ENCODE assay signal across 16 cellular contexts in the genomic region with DNA sequence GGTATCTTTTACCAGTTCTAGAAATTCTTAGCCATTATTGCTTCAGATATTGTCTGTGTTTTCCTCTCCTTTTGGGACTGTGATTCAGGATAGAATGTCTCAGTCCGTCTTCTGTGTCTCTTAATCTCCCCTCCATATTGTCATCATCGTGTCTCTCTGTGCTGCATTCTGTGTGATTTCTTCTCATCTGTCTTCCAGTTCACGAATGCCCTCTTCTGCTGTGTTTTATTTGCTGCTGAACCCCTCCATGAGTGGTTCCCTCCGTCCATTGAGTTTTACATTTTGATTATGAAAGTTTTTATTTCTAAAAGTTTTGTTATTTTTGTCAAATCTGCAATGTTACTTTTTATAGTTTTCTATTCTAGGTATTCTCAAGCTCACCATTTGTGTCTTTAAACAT. TPM values are rescaled to one million over a fixed set of nuclear protein-coding genes. Genes with fewer than 3 reads are reported as not detected.
DNase-seq lines count a peak whose midpoint lies in the region; ATAC-seq, FAIRE-seq and TF ChIP-seq lines count a peak whose summit lies in the region.
"Had no signal": no experiment of that assay in that cellular context is flagged by ENCODE, and none has a peak within 500 bp of the region (broad histone marks: within the 10 kb centered on the region; RNA-seq: fewer than 3 reads in every experiment).

No MANE protein-coding gene starts in this region.

- peaks cover 0 to 21% (median 0%) of the 10 kb centered on the region in 11 experiments; a peak in 6 of 22 replicates for H4K20me1 ChIP-seq in BLaER1 treated with 17β-estradiol and CSF1 and Interleukin-3, amounts not matched to agents 10 nM and 100 nM
- no peaks in the 10 kb centered on the region for H4K20me1 ChIP-seq in K562 (replicated peaks; ENCODE audit: control insufficient read depth, insufficient read depth, low read length)

- in situ Hi-C loops in K562 (cut with MboI) = loop anchor here (5.0 kb wide), 1 partner anchor 111 kb away; a partner anchor contains a TSS

- ATAC-seq in K562 = no peak
- ATAC-seq: GM12878 had no signal

- no peaks in the 10 kb centered on the region for H3K4me1 ChIP-seq in A673 (ENCODE audit: insufficient read depth, low read length, poor library complexity, severe bottlenecking)
- H3K4me1 ChIP-seq in BLaER1 treated with 17β-estradiol and CSF1 and Interleukin-3, amounts not matched to agents 10 nM and 100 nM = peaks cover 61 to 84% (median 75%) of the 10 kb centered on the region in 10 experiments
- H3K4me1 ChIP-seq in K562 (replicated peaks in 1 of 2; ENCODE audit: control insufficient read depth in 2 of 2, insufficient read depth in 2 of 2, low read length in 2 of 2) = peaks cover 0 to 13% of the 10 kb centered on the region in 2 experiments; a peak in 1 of 5 replicates
- H3K4me1 ChIP-seq: BE2C had no signal

- H3K36me3 ChIP-seq in A673 (ENCODE audit: insufficient read depth, low read length, poor library complexity, severe bottlenecking) (peaks cover 40% of the 10 kb centered on the region), K562 (ENCODE audit: control insufficient read depth, insufficient read depth, low read length) (peaks cover 48% of the 10 kb centered on the region; the same call in 1 of the 3 replicates)
- H3K36me3 ChIP-seq in BLaER1 treated with 17β-estradiol and CSF1 and Interleukin-3, amounts not matched to agents 10 nM and 100 nM = peaks cover 18 to 58% (median 34%) of the 10 kb centered on the region in 11 experiments; a peak in 21 of 22 replicates

- WGBS in K562 (ENCODE audit: insufficient coverage, low coverage, missing lambda C conversion rate) = 92% methylated on average over 4 of the region's 4 CpGs

- DNase-seq in A673 (ENCODE audit: low spot score) = no peak
- DNase-seq in K562 (ENCODE audit: extremely low read depth in 1 of 4, low spot score in 3 of 4) = no peak
- DNase-seq in DMS 273 treated with DMSO at 0.1 percent for 48 hours (lab: John Stamatoyannopoulos, UW) = no peak
- DNase-seq in T-helper 2 cell = no peak
- DNase-seq: BE2C, DMS79, HCEC 1CT, IMR-90, KG1 had no signal

- TF ChIP-seq RAD21 in K562 (CRISPR knock-in tag; conservative IDR thresholded peaks at IDR 0.05 in 1 of 2, IDR thresholded peaks at IDR 0.05 in 1 of 2) = no peak

- BruUV-seq in A673 (replicated peaks; lab: Mats Ljungman, UMichigan) = TSS peak; percentile 36
- BruUV-seq in K562 (replicated peaks; lab: Mats Ljungman, UMichigan) = no TSS peak

- no peak overlapping the region for H3K4me3 ChIP-seq in A673 (ENCODE audit: low read depth, low read length, poor library complexity, severe bottlenecking)
- no peak overlapping the region for H3K4me3 ChIP-seq in BLaER1 treated with 17β-estradiol and CSF1 and Interleukin-3, amounts not matched to agents 10 nM and 100 nM
- no peak overlapping the region for H3K4me3 ChIP-seq in K562
- H3K4me3 ChIP-seq: GM12878 had no signal

- H3K27ac ChIP-seq in A673 (ENCODE audit: low read depth, low read length, poor library complexity, severe bottlenecking) = no peak overlapping the region
- H3K27ac ChIP-seq in BLaER1 treated with 17β-estradiol and CSF1 and Interleukin-3, amounts not matched to agents 10 nM and 100 nM = peak overlapping the region in 8 of 11 experiments; percentile 71 to 85 (median 79); a peak in 15 of 22 replicates
- no peak overlapping the region for H3K27ac ChIP-seq in K562 (ENCODE audit: extremely low read depth, low read depth, low read length)

- CTCF ChIA-PET in A673 (lab: Charles Lee) = no interaction called here
- CTCF ChIA-PET in K562 (lab: Yijun Ruan, JAX; ENCODE audit: low intra/inter-chr PET ratio) = no interaction called here

- no peaks in the 10 kb centered on the region for H3K79me2 ChIP-seq in K562 (ENCODE audit: control insufficient read depth, insufficient read depth, low read length)

- peak overlapping the region; percentile 71 to 99 (median 93); a peak in 21 of 22 replicates for H3K4me2 ChIP-seq in BLaER1 treated with 17β-estradiol and CSF1 and Interleukin-3, amounts not matched to agents 10 nM and 100 nM
- H3K4me2 ChIP-seq in K562 (ENCODE audit: insufficient read depth, low read length) = no peak overlapping the region

- no peak for FAIRE-seq in K562 (lab: Jason Lieb, UNC)
- FAIRE-seq: A204.1, GM12878, GM18507 had no signal

- intact Hi-C loops in A673 (cut with micrococcal nuclease; ENCODE audit: unreplicated experiment) (no loop called here), K562 (cut with micrococcal nuclease) (no loop called here)

- no peak for TF ChIP-seq POLR2A in K562 (conservative IDR thresholded peaks at IDR 0.05)

- H3K9ac ChIP-seq in BLaER1 treated with 17β-estradiol and CSF1 and Interleukin-3, amounts not matched to agents 10 nM and 100 nM = peak overlapping the region in 8 of 11 experiments; percentile 55 to 75 (median 68); a peak in 12 of 22 replicates
- H3K9ac ChIP-seq in K562 (ENCODE audit: insufficient read depth in 1 of 2, low read depth in 2 of 2, low read length in 2 of 2) = no peak overlapping the region

- no peak for TF ChIP-seq CTCF in A673 (conservative IDR thresholded peaks at IDR 0.05; ENCODE audit: low read depth, low read length)
- TF ChIP-seq CTCF in K562 (IDR thresholded peaks at IDR 0.05 in 2 of 3, conservative IDR thresholded peaks at IDR 0.05 in 1 of 3; ENCODE audit: insufficient read depth in 2 of 3, low read depth in 1 of 3, low read length in 3 of 3) = no peak

- no peaks in the 10 kb centered on the region for H3K9me1 ChIP-seq in K562 (ENCODE audit: control insufficient read depth, insufficient read depth, low read length)

- POLR2A ChIA-PET in A673 (lab: Charles Lee; ENCODE audit: low non-redundant PET) = no interaction called here
- POLR2A ChIA-PET in K562 (lab: Yijun Ruan, JAX) = no interaction called here

- no peak overlapping the region for H2AFZ ChIP-seq in K562 (ENCODE audit: low read depth, low read length)

- TF ChIP-seq EP300 in K562 (IDR thresholded peaks at IDR 0.05; ENCODE audit: low read length) = no peak

- no peaks in the 10 kb centered on the region for H3K27me3 ChIP-seq in A673 (replicated peaks; ENCODE audit: insufficient read depth, low read depth, low read length, poor library complexity)
- no peaks in the 10 kb centered on the region for H3K27me3 ChIP-seq in BLaER1 treated with 17β-estradiol and CSF1 and Interleukin-3, amounts not matched to agents 10 nM and 100 nM
- no peaks in the 10 kb centered on the region for H3K27me3 ChIP-seq in K562 (ENCODE audit: control insufficient read depth in 2 of 2, insufficient read depth in 2 of 2, low read length in 2 of 2)
- H3K27me3 ChIP-seq: BE2C had no signal

- H3K9me3 ChIP-seq in A673 (ENCODE audit: low read depth, low read length, poor library complexity, severe bottlenecking) (no peaks in the 10 kb centered on the region), K562 (replicated peaks; ENCODE audit: control insufficient read depth, insufficient read depth, low read depth, low read length) (peaks cover 2% of the 10 kb centered on the region; the same call in 1 of the 2 replicates)
- H3K9me3 ChIP-seq in BLaER1 treated with 17β-estradiol and CSF1 and Interleukin-3, amounts not matched to agents 10 nM and 100 nM (replicated peaks in 1 of 11) = peaks cover 0 to 17% (median 4%) of the 10 kb centered on the region in 11 experiments; a peak in 7 of 22 replicates
- H3K9me3 ChIP-seq: BE2C had no signal

RNA-seq across cellular contexts. Expression of a gene that starts 11.7 kb away (rescaled TPM):
- 30.7 and 44.3 TPM in 2 replicates for total RNA-seq in A673 (2021)
- 47.1 and 160 TPM in 2 replicates for total RNA-seq in K562 (2011; cell fraction: chromatin; rRNA removed; ENCODE audit: low replicate concordance)
- total RNA-seq in K562 (2011; cell fraction: nucleolus; rRNA removed) = 99.4 and 106 TPM in 2 replicates
- 49.9 and 63.9 TPM in 2 replicates for total RNA-seq in K562 (2011; cell fraction: nucleoplasm; rRNA removed)
- total RNA-seq in K562 (2014; rRNA removed) = 22.4 and 23.3 TPM in 2 replicates
- 1.7 and 4.4 TPM in 2 replicates for total RNA-seq in K562 (2014; rRNA removed; fragmentation: Illumina TruSeq; extraction: Trizol)
- 10.3 and 10.9 TPM in 2 replicates for total RNA-seq in K562 (2015; rRNA removed; fragmentation: Illumina TruSeq; extraction: Trizol)
- total RNA-seq in K562 (2021) = 26.0 and 30.8 TPM in 2 replicates
- polyA plus RNA-seq in K562 (2011; rRNA removed) = 15.2 and 25.7 TPM in 2 replicates
- polyA plus RNA-seq in K562 (2011; cell fraction: cytosol; rRNA removed) = 10.4 and 20.9 TPM in 2 replicates
- polyA plus RNA-seq in K562 (2011; cell fraction: nucleus; rRNA removed) = 136 and 197 TPM in 2 replicates
- polyA plus RNA-seq in K562 (2012) = 28.7 and 36.6 TPM in 2 replicates
- 5.1 and 10.1 TPM in 2 replicates for polyA plus RNA-seq in K562 (2014; fragmentation: Illumina TruSeq; extraction: Trizol)
- under 1 TPM; 0.39 to 0.52 TPM for polyA plus RNA-seq in K562 (2014; fragmentation: Nextera tagmentation; extraction: Ambion mirVana)
- 26.5 and 29.0 TPM in 2 replicates for polyA plus RNA-seq in K562 (2014; rRNA removed)
- 4.4 and 10.4 TPM in 2 replicates for polyA minus RNA-seq in K562 (2011; rRNA and poly(A)+ RNA removed)
- polyA minus RNA-seq in K562 (2011; cell fraction: cytosol; rRNA and poly(A)+ RNA removed) = 14.4 and 21.0 TPM in 2 replicates
- 33.7 and 35.7 TPM in 2 replicates for polyA minus RNA-seq in K562 (2011; cell fraction: nucleus; rRNA and poly(A)+ RNA removed)

RNA-seq across cellular contexts. Expression of a gene that starts 30.5 kb away (rescaled TPM):
- 5.0 and 5.3 TPM in 2 replicates for total RNA-seq in A673 (2021)
- 0.51 and 1.8 TPM in 2 replicates for total RNA-seq in K562 (2011; cell fraction: chromatin; rRNA removed; ENCODE audit: low replicate concordance)
- 1.8 and 2.2 TPM in 2 replicates for total RNA-seq in K562 (2011; cell fraction: nucleolus; rRNA removed)
- total RNA-seq in K562 (2011; cell fraction: nucleoplasm; rRNA removed) = 1.1 TPM in 1 of 2 replicates, not detected in the other
- 0.61 TPM in 1 of 2 replicates, not detected in the other for total RNA-seq in K562 (2014; rRNA removed)
- not detected in 2 replicates for total RNA-seq in K562 (2014; rRNA removed; fragmentation: Illumina TruSeq; extraction: Trizol)
- not detected in 2 replicates for total RNA-seq in K562 (2015; rRNA removed; fragmentation: Illumina TruSeq; extraction: Trizol)
- 0.31 and 0.42 TPM in 2 replicates for total RNA-seq in K562 (2021)
- 0.08 TPM in 1 of 2 replicates, not detected in the other for polyA plus RNA-seq in K562 (2011; rRNA removed)
- not detected in 2 replicates for polyA plus RNA-seq in K562 (2011; cell fraction: cytosol; rRNA removed)
- polyA plus RNA-seq in K562 (2011; cell fraction: nucleus; rRNA removed) = 0.15 and 0.43 TPM in 2 replicates
- 0.90 and 1.00 TPM in 2 replicates for polyA plus RNA-seq in K562 (2012)
- not detected in 2 replicates for polyA plus RNA-seq in K562 (2014; fragmentation: Illumina TruSeq; extraction: Trizol)
- polyA plus RNA-seq in K562 (2014; fragmentation: Nextera tagmentation; extraction: Ambion mirVana) = not detected
- 0.38 TPM in 1 of 2 replicates, not detected in the other for polyA plus RNA-seq in K562 (2014; rRNA removed)
- not detected in 2 replicates for polyA minus RNA-seq in K562 (2011; rRNA and poly(A)+ RNA removed)
- not detected in 2 replicates for polyA minus RNA-seq in K562 (2011; cell fraction: cytosol; rRNA and poly(A)+ RNA removed)
- 0.33 and 0.67 TPM in 2 replicates for polyA minus RNA-seq in K562 (2011; cell fraction: nucleus; rRNA and poly(A)+ RNA removed)
- total RNA-seq: G401, H4, IMR-90 had no signal
- polyA plus RNA-seq: AG04450 had no signal

RNA-seq across cellular contexts. Expression of a gene that starts 44.2 kb away (rescaled TPM):
- 70.3 and 75.5 TPM in 2 replicates for total RNA-seq in A673 (2021)
- total RNA-seq in K562 (2011; cell fraction: chromatin; rRNA removed; ENCODE audit: low replicate concordance) = 115 and 209 TPM in 2 replicates
- 112 and 114 TPM in 2 replicates for total RNA-seq in K562 (2011; cell fraction: nucleolus; rRNA removed)
- 67.4 and 95.2 TPM in 2 replicates for total RNA-seq in K562 (2011; cell fraction: nucleoplasm; rRNA removed)
- total RNA-seq in K562 (2014; rRNA removed) = 28.7 and 30.5 TPM in 2 replicates
- 23.2 and 27.9 TPM in 2 replicates for total RNA-seq in K562 (2014; rRNA removed; fragmentation: Illumina TruSeq; extraction: Trizol)
- total RNA-seq in K562 (2015; rRNA removed; fragmentation: Illumina TruSeq; extraction: Trizol) = 26.9 and 28.4 TPM in 2 replicates
- total RNA-seq in K562 (2021) = 25.1 and 27.5 TPM in 2 replicates
- polyA plus RNA-seq in K562 (2011; rRNA removed) = 32.0 and 37.2 TPM in 2 replicates
- 27.3 and 27.8 TPM in 2 replicates for polyA plus RNA-seq in K562 (2011; cell fraction: cytosol; rRNA removed)
- polyA plus RNA-seq in K562 (2011; cell fraction: nucleus; rRNA removed) = 77.4 and 82.1 TPM in 2 replicates
- 23.3 and 29.6 TPM in 2 replicates for polyA plus RNA-seq in K562 (2012)
- 21.9 and 23.2 TPM in 2 replicates for polyA plus RNA-seq in K562 (2014; fragmentation: Illumina TruSeq; extraction: Trizol)
- 10 to 100 TPM; 10.4 to 13.2 TPM for polyA plus RNA-seq in K562 (2014; fragmentation: Nextera tagmentation; extraction: Ambion mirVana)
- polyA plus RNA-seq in K562 (2014; rRNA removed) = 53.3 and 73.4 TPM in 2 replicates
- polyA minus RNA-seq in K562 (2011; rRNA and poly(A)+ RNA removed) = 33.2 and 34.8 TPM in 2 replicates
- 17.5 and 22.4 TPM in 2 replicates for polyA minus RNA-seq in K562 (2011; cell fraction: cytosol; rRNA and poly(A)+ RNA removed)
- polyA minus RNA-seq in K562 (2011; cell fraction: nucleus; rRNA and poly(A)+ RNA removed) = 22.6 and 23.5 TPM in 2 replicates

RNA-seq across cellular contexts. Expression of a gene that starts 59.5 kb away (rescaled TPM):
- total RNA-seq in A673 (2021) (139 TPM in 2 replicates), K562 (2014; rRNA removed) (78.1 and 81.1 TPM in 2 replicates), K562 (2014; rRNA removed; fragmentation: Illumina TruSeq; extraction: Trizol) (26.5 and 31.9 TPM in 2 replicates), K562 (2015; rRNA removed; fragmentation: Illumina TruSeq; extraction: Trizol) (47.9 and 55.3 TPM in 2 replicates), K562 (2021) (83.3 and 85.0 TPM in 2 replicates)
- total RNA-seq in K562 (2011; cell fraction: chromatin; rRNA removed; ENCODE audit: low replicate concordance) = 57.7 and 95.5 TPM in 2 replicates
- total RNA-seq in K562 (2011; cell fraction: nucleolus; rRNA removed) = 74.7 and 77.5 TPM in 2 replicates
- 86.8 and 106 TPM in 2 replicates for total RNA-seq in K562 (2011; cell fraction: nucleoplasm; rRNA removed)
- polyA plus RNA-seq in K562 (2011; rRNA removed) (51.2 and 51.8 TPM in 2 replicates), K562 (2014; fragmentation: Illumina TruSeq; extraction: Trizol) (43.4 and 50.3 TPM in 2 replicates), K562 (2014; fragmentation: Nextera tagmentation; extraction: Ambion mirVana) (10 to 100 TPM in 1 of 2 experiments, 1 to 10 TPM in 1; 8.2 to 20.4 TPM), K562 (2014; rRNA removed) (68.7 and 79.5 TPM in 2 replicates)
- polyA plus RNA-seq in K562 (2011; cell fraction: cytosol; rRNA removed) = 45.7 and 67.7 TPM in 2 replicates
- polyA plus RNA-seq in K562 (2011; cell fraction: nucleus; rRNA removed) = 49.7 and 59.0 TPM in 2 replicates
- polyA plus RNA-seq in K562 (2012) = 49.1 and 64.7 TPM in 2 replicates
- polyA minus RNA-seq in K562 (2011; rRNA and poly(A)+ RNA removed) = 9.9 and 12.3 TPM in 2 replicates
- polyA minus RNA-seq in K562 (2011; cell fraction: cytosol; rRNA and poly(A)+ RNA removed) = 22.5 and 22.9 TPM in 2 replicates
- 12.9 and 17.8 TPM in 2 replicates for polyA minus RNA-seq in K562 (2011; cell fraction: nucleus; rRNA and poly(A)+ RNA removed)

Comparison
In these comparisons a context has a peak if more than half of its experiments do, and no peak if none do; other contexts are left out.
1. H3K27ac ChIP-seq: peak in BLaER1 treated with 17β-estradiol and CSF1 and Interleukin-3, amounts not matched to agents 10 nM and 100 nM (8 of 11); none in A673 (single experiment) and K562 (single experiment).
2. H3K9ac ChIP-seq: peak in BLaER1 treated with 17β-estradiol and CSF1 and Interleukin-3, amounts not matched to agents 10 nM and 100 nM (8 of 11); none in K562 (0 of 2).